In genomic region chr17:44920565-44920940, GRCh38 we compare ENCODE assay signal across 12 cellular contexts. TPM values are rescaled to one million over a fixed set of nuclear protein-coding genes. Genes with fewer than 3 reads are reported as not detected.
DNase-seq lines count a peak whose midpoint lies in the region; ATAC-seq and TF ChIP-seq lines count a peak whose summit lies in the region.
"Had no signal": no experiment of that assay in that cellular context is flagged by ENCODE, and none has a peak within 500 bp of the region (broad histone marks: within the 10 kb centered on the region; RNA-seq: fewer than 3 reads in every experiment).

No MANE protein-coding gene starts in this region.

- no peak overlapping the region for H3K27ac Mint-ChIP-seq in GM23338
- H3K27ac Mint-ChIP-seq: activated naive CD8-positive, alpha-beta T cell treated with anti-CD3 and anti-CD28 coated beads, Interleukin-2, amount 50 U/mL, for 24 hours; CD4-positive, alpha-beta T cell; naive B cell had no signal

- WGBS in hepatocyte (ENCODE audit: low lambda C conversion rate, missing lambda C conversion rate) = 81% methylated on average over 7 of the region's 7 CpGs

- H3F3A ChIP-seq in GM23338 (replicated peaks; ENCODE audit: low read depth) = 0 out of 2 replicates have a peak, but pooled peaks cover 18% of the 10 kb centered on the region

- H2AFZ ChIP-seq in GM23338 (peak overlapping the region; percentile 41), osteoblast (ENCODE audit: low read length) (no peak overlapping the region), hepatocyte (no peak overlapping the region)

- H3K4me3 ChIP-seq in GM23338 = no peak overlapping the region
- no peak overlapping the region for H3K4me3 ChIP-seq in osteoblast (ENCODE audit: insufficient read depth, low read length)
- H3K4me3 ChIP-seq in hepatocyte = no peak overlapping the region

- peaks cover 37% of the 10 kb centered on the region for H3K4me1 Mint-ChIP-seq in GM23338

- H3K36me3 ChIP-seq in GM23338 (ENCODE audit: insufficient read depth) (no peaks in the 10 kb centered on the region), osteoblast (ENCODE audit: insufficient read depth, low read length) (no peaks in the 10 kb centered on the region), hepatocyte (replicated peaks; ENCODE audit: insufficient read depth, low read depth) (no peaks in the 10 kb centered on the region)

- peak; percentile 11; the same call in 2 of the 3 replicates for ATAC-seq in GM23338

- peaks cover 22% of the 10 kb centered on the region for H3K27me3 Mint-ChIP-seq in GM23338 (ENCODE audit: insufficient read depth, low read depth, poor library complexity)

- peak; percentile 46 for DNase-seq in GM10266 (ENCODE audit: extremely low spot score)
- no peak for DNase-seq in GM23338 (ENCODE audit: low spot score)
- no peak for DNase-seq in caudate nucleus (lab: John Stamatoyannopoulos, UW)
- DNase-seq in osteoblast (ENCODE audit: insufficient read length, low spot score, missing footprints) = peak; percentile 52
- no peak for DNase-seq in stimulated activated CD4-positive, alpha-beta T cell treated with anti-CD3 and anti-CD28 coated beads, Interleukin-12 subunit alpha, Interleukin-12 subunit beta, amount 100 ng/mL, for 4 hours
- DNase-seq in NCI-H748 (lab: John Stamatoyannopoulos, UW; ENCODE audit: unreplicated experiment) = no peak
- no peak for DNase-seq in hepatocyte (ENCODE audit: low spot score)

- H3K4me3 Mint-ChIP-seq in GM23338 = no peak overlapping the region; the same call in 2 of the 3 replicates
- H3K4me3 Mint-ChIP-seq: activated naive CD8-positive, alpha-beta T cell treated with anti-CD3 and anti-CD28 coated beads, Interleukin-2, amount 50 U/mL, for 24 hours; CD4-positive, alpha-beta T cell; naive B cell had no signal

- no peaks in the 10 kb centered on the region for H3K9me2 ChIP-seq in GM23338 (ENCODE audit: insufficient read depth)
- no peaks in the 10 kb centered on the region for H3K9me2 ChIP-seq in hepatocyte (replicated peaks; ENCODE audit: insufficient read depth)

- H3K27ac ChIP-seq in GM23338 (ENCODE audit: low read depth) (no peak overlapping the region), caudate nucleus (ENCODE audit: low read depth, low read length) (peak overlapping the region; percentile 49), osteoblast (ENCODE audit: low read depth, low read length) (no peak overlapping the region), hepatocyte (no peak overlapping the region)
- H3K27ac ChIP-seq: WERI-Rb-1 had no signal

- H3K4me2 ChIP-seq in GM23338 = peak overlapping the region; percentile 68
- H3K4me2 ChIP-seq in osteoblast (ENCODE audit: insufficient read depth, low read length) = peak overlapping the region; percentile 29
- H3K4me2 ChIP-seq in hepatocyte = no peak overlapping the region

- H3K4me1 ChIP-seq in GM23338 (ENCODE audit: insufficient read depth) = peaks cover 12% of the 10 kb centered on the region; the same call in 1 of the 2 replicates
- peaks cover 10% of the 10 kb centered on the region for H3K4me1 ChIP-seq in osteoblast (ENCODE audit: insufficient read depth, low read length)
- H3K4me1 ChIP-seq in hepatocyte (ENCODE audit: insufficient read depth) = no peaks in the 10 kb centered on the region

- no peaks in the 10 kb centered on the region for H3K79me2 ChIP-seq in GM23338 (replicated peaks; ENCODE audit: insufficient read depth)
- H3K79me2 ChIP-seq in osteoblast (ENCODE audit: insufficient read depth, low read length) = no peaks in the 10 kb centered on the region
- H3K79me2 ChIP-seq in hepatocyte = no peaks in the 10 kb centered on the region

- no peak for TF ChIP-seq CTCF in GM10266 (IDR thresholded peaks at IDR 0.05; ENCODE audit: control insufficient read depth, insufficient read depth, low read depth, missing control alignments)
- no peak for TF ChIP-seq CTCF in GM23338 (conservative IDR thresholded peaks at IDR 0.05; ENCODE audit: low read depth in 2 of 2)
- TF ChIP-seq CTCF in osteoblast (IDR thresholded peaks at IDR 0.05; ENCODE audit: extremely low read depth, low read depth, low read length) = no peak
- TF ChIP-seq CTCF in hepatocyte (IDR thresholded peaks at IDR 0.05; ENCODE audit: poor library complexity) = no peak

- H3K27me3 ChIP-seq in GM23338 (ENCODE audit: insufficient read depth) = no peaks in the 10 kb centered on the region
- no peaks in the 10 kb centered on the region for H3K27me3 ChIP-seq in osteoblast (ENCODE audit: insufficient read depth, low read length)
- H3K27me3 ChIP-seq in hepatocyte = peaks cover 14% of the 10 kb centered on the region

- peaks cover 9% of the 10 kb centered on the region for H3K36me3 Mint-ChIP-seq in GM23338 (ENCODE audit: low read depth)
- H3K36me3 Mint-ChIP-seq: naive B cell had no signal

- H3K9me3 ChIP-seq in osteoblast (ENCODE audit: low read depth, low read length) (no peaks in the 10 kb centered on the region), hepatocyte (ENCODE audit: low read depth) (no peaks in the 10 kb centered on the region)

- no peaks in the 10 kb centered on the region for H3K9me3 Mint-ChIP-seq in GM23338
- H3K9me3 Mint-ChIP-seq: activated naive CD8-positive, alpha-beta T cell treated with anti-CD3 and anti-CD28 coated beads, Interleukin-2, amount 50 U/mL, for 24 hours; CD4-positive, alpha-beta T cell; naive B cell had no signal

- H4K20me1 ChIP-seq in GM23338 (replicated peaks; ENCODE audit: insufficient read depth) (no peaks in the 10 kb centered on the region), osteoblast (ENCODE audit: insufficient read depth, low read length) (no peaks in the 10 kb centered on the region), hepatocyte (ENCODE audit: insufficient read depth, poor library complexity, severe bottlenecking) (no peaks in the 10 kb centered on the region)

TF ChIP-seq in GM23338, 12 proteins besides CTCF, POLR2A, EP300 and RAD21 (continues in another document):
- no peak for TF ChIP-seq REST (IDR thresholded peaks at IDR 0.05; ENCODE audit: unreplicated experiment)
- TF ChIP-seq EZH2 (IDR thresholded peaks at IDR 0.05; ENCODE audit: low read depth, unreplicated experiment) = no peak
- TF ChIP-seq STAT1 (IDR thresholded peaks at IDR 0.05; ENCODE audit: unreplicated experiment) = no peak
- no peak for TF ChIP-seq ZNF331 (CRISPR knock-in tag; IDR thresholded peaks at IDR 0.05; ENCODE audit: low read depth)
- TF ChIP-seq ETS1 (IDR thresholded peaks at IDR 0.05) = no peak
- no peak for TF ChIP-seq CREB1 (CRISPR knock-in tag; IDR thresholded peaks at IDR 0.05; ENCODE audit: low read depth)
- TF ChIP-seq ZNF114 (CRISPR knock-in tag; IDR thresholded peaks at IDR 0.05) = no peak

RNA-seq across cellular contexts. Expression of gene GFAP, which starts 5.3 kb away (rescaled TPM):
- total RNA-seq in GM23338 (2014; rRNA removed; shearing (Covaris generic)) = 4.0 and 5.1 TPM in 2 replicates
- polyA plus RNA-seq in GM23338 (2016; fragmentation: Nextera tagmentation; extraction: Ambion mirVana) (0.15 and 0.73 TPM in 2 replicates), hepatocyte (not detected in 2 replicates)
- total RNA-seq in osteoblast (under 0.01 TPM in 2 replicates), hepatocyte (0.10 and 1.6 TPM in 2 replicates)
- total RNA-seq: CD4-positive, alpha-beta T cell; G401 had no signal

RNA-seq across cellular contexts. Expression of gene EFTUD2, which starts 21.3 kb away (rescaled TPM):
- total RNA-seq in GM23338 (2014; rRNA removed; shearing (Covaris generic)) = 196 and 203 TPM in 2 replicates
- polyA plus RNA-seq in GM23338 (2016; fragmentation: Nextera tagmentation; extraction: Ambion mirVana) = 52.5 and 61.6 TPM in 2 replicates
- total RNA-seq in osteoblast = 72.7 and 81.0 TPM in 2 replicates
- total RNA-seq in hepatocyte = 57.0 and 87.0 TPM in 2 replicates
- polyA plus RNA-seq in hepatocyte = 65.2 and 65.6 TPM in 2 replicates

RNA-seq across cellular contexts. Expression of gene KIF18B, which starts 27.0 kb away (rescaled TPM):
- total RNA-seq in GM23338 (2014; rRNA removed; shearing (Covaris generic)) = 27.1 and 28.4 TPM in 2 replicates
- polyA plus RNA-seq in GM23338 (2016; fragmentation: Nextera tagmentation; extraction: Ambion mirVana) (13.5 and 14.1 TPM in 2 replicates), hepatocyte (4.3 and 5.0 TPM in 2 replicates)
- total RNA-seq in osteoblast (0.72 and 1.2 TPM in 2 replicates), hepatocyte (1.8 and 2.1 TPM in 2 replicates)

RNA-seq across cellular contexts. Expression of gene C1QL1, which starts 47.5 kb away (rescaled TPM):
- 4.9 and 14.4 TPM in 2 replicates for total RNA-seq in GM23338 (2014; rRNA removed; shearing (Covaris generic))
- polyA plus RNA-seq in GM23338 (2016; fragmentation: Nextera tagmentation; extraction: Ambion mirVana) = 4.3 and 6.8 TPM in 2 replicates
- total RNA-seq in osteoblast = under 0.01 TPM in 1 of 2 replicates, not detected in the other
- total RNA-seq in hepatocyte = 12.8 and 15.1 TPM in 2 replicates
- polyA plus RNA-seq in hepatocyte = 54.9 and 68.3 TPM in 2 replicates
- total RNA-seq: CD4-positive, alpha-beta T cell had no signal

Comparison
In these comparisons a context has a peak if more than half of its experiments do, and no peak if none do; other contexts are left out.
1. DNase-seq: peak in GM10266 (single experiment) and osteoblast (single experiment); none in GM23338 (single experiment), caudate nucleus (0 of 61), stimulated activated CD4-positive, alpha-beta T cell treated with anti-CD3 and anti-CD28 coated beads, Interleukin-12 subunit alpha, Interleukin-12 subunit beta, amount 100 ng/mL, for 4 hours (single experiment), NCI-H748 (single experiment) and hepatocyte (single experiment).